1 cellular context compared by ENCODE assay signal in genomic region chr14:34714320-34715107, GRCh38.
TF ChIP-seq lines count a peak whose summit lies in the region.

Gene CFL2, minus strand, starts transcription at chr14:34714593. Its CDS starts 53 bp downstream, at chr14:34714540.

TF ChIP-seq in HepG2, 621 proteins besides CTCF, POLR2A, EP300 and RAD21 (continued from another document and continues in another):
- TF ChIP-seq SRF (IDR thresholded peaks at IDR 0.05; ENCODE audit: low read depth, low read length): no peak
- peak; percentile 79; the same call in 1 of the 2 replicates for TF ChIP-seq ZNF598 (CRISPR knock-in tag; IDR thresholded peaks at IDR 0.05; ENCODE audit: borderline replicate concordance)
- no peak for TF ChIP-seq SMC3 (IDR thresholded peaks at IDR 0.05; ENCODE audit: low read length)
- TF ChIP-seq ZNF768 (CRISPR knock-in tag; IDR thresholded peaks at IDR 0.05): peak; percentile 84
- TF ChIP-seq ZBTB33 (CRISPR knock-in tag; IDR thresholded peaks at IDR 0.05): 0 out of 2 replicates have a peak, but pooled peaks have one; percentile 4
- TF ChIP-seq NFE2 (CRISPR knock-in tag; IDR thresholded peaks at IDR 0.05): no peak; the same call in 1 of the 2 replicates
- TF ChIP-seq KDM1A (CRISPR knock-in tag; IDR thresholded peaks at IDR 0.05): no peak
- TF ChIP-seq MAX (IDR thresholded peaks at IDR 0.05): peak; percentile 94
- peak; percentile 99 for TF ChIP-seq DZIP1 (CRISPR knock-in tag; IDR thresholded peaks at IDR 0.05)
- peak; percentile 99 for TF ChIP-seq RBFOX2 (IDR thresholded peaks at IDR 0.05; ENCODE audit: low read depth, low read length)
- TF ChIP-seq ZNF225 (CRISPR knock-in tag; IDR thresholded peaks at IDR 0.05): peak; percentile 98
- TF ChIP-seq ZSCAN29 (CRISPR knock-in tag; conservative IDR thresholded peaks at IDR 0.05): peak; percentile 68; the same call in 1 of the 2 replicates
- peak; percentile 77 for TF ChIP-seq GATAD1 (CRISPR knock-in tag; IDR thresholded peaks at IDR 0.05)
- TF ChIP-seq HINFP (CRISPR knock-in tag; IDR thresholded peaks at IDR 0.05; ENCODE audit: low read depth): peak; percentile 84; the same call in 1 of the 2 replicates
- TF ChIP-seq EHMT2 (IDR thresholded peaks at IDR 0.05; ENCODE audit: borderline replicate concordance, low read depth, low read length): no peak
- peak; percentile 44 for TF ChIP-seq ZNF407 (CRISPR knock-in tag; IDR thresholded peaks at IDR 0.05; ENCODE audit: not compliant biosample characterization)
- peak; percentile 41; the same call in 1 of the 2 replicates for TF ChIP-seq MLXIP (CRISPR knock-in tag; IDR thresholded peaks at IDR 0.05; ENCODE audit: borderline replicate concordance)
- TF ChIP-seq GPBP1L1 (CRISPR knock-in tag; IDR thresholded peaks at IDR 0.05): no peak
- no peak for TF ChIP-seq RORA (CRISPR knock-in tag; IDR thresholded peaks at IDR 0.05)
- no peak for TF ChIP-seq MLX (CRISPR knock-in tag; IDR thresholded peaks at IDR 0.05)
- TF ChIP-seq ZNF615 (CRISPR knock-in tag; IDR thresholded peaks at IDR 0.05; ENCODE audit: borderline replicate concordance): no peak
- TF ChIP-seq MEIS2 (CRISPR knock-in tag; IDR thresholded peaks at IDR 0.05): peak; percentile 95
- TF ChIP-seq NCOA5 (CRISPR knock-in tag; IDR thresholded peaks at IDR 0.05): no peak
- TF ChIP-seq TEAD3 (CRISPR knock-in tag; optimal IDR thresholded peaks at IDR 0.05; ENCODE audit: borderline replicate concordance): peak; percentile 23
- peak; percentile 51; the same call in 1 of the 2 replicates for TF ChIP-seq CSRNP1 (CRISPR knock-in tag; IDR thresholded peaks at IDR 0.05)
- peak; percentile 92 for TF ChIP-seq ZNF543 (CRISPR knock-in tag; IDR thresholded peaks at IDR 0.05)
- TF ChIP-seq ATF3 (CRISPR knock-in tag; IDR thresholded peaks at IDR 0.05): no peak
- peak; percentile 95; the same call in 1 of the 2 replicates for TF ChIP-seq SMAD1 (CRISPR knock-in tag; IDR thresholded peaks at IDR 0.05; ENCODE audit: borderline replicate concordance, low read depth)
- TF ChIP-seq ZNF781 (CRISPR knock-in tag; IDR thresholded peaks at IDR 0.05; ENCODE audit: borderline replicate concordance, not compliant biosample characterization): peak; percentile 35
- TF ChIP-seq ZBTB44 (CRISPR knock-in tag; IDR thresholded peaks at IDR 0.05): no peak; the same call in none of the 2 replicates
